In the genomic region with DNA sequence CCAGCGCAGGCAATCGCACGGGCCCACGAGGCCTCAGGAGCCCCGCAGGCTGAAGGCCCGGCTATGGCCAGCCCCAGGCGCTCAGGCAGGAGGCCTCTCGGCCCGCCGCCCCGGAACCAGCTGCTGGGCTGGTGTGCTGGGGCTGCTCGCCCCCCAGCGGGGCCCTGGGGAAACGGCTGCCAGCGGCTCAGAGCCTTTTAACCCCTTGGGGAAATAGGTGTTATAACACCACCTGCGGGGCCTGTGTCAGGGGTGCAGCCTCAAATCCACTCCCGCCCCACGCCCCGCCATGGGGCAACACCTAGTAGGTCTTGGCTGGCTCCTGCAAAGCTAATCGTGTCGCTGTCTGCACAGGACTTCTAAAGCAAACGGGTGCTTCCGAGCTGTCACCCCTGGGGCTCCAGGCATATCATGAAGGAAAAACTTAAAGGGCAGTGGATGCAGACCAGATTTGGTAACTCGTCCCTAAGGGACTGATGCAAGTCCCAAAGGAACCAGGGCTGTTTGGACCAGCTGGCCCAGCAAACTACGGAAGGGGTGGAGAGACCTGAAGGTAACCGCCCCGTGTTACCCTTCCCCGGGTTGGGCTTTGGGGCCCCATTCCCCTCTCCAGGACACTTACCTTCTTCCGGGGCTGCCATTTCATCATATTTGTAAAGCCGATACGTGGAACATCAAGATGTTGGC, we compare ENCODE assay signal across 1 cellular context.
TF ChIP-seq lines count a peak whose summit lies in the region.

No MANE protein-coding gene starts in this region.

TF ChIP-seq in HepG2, 621 proteins besides CTCF, POLR2A, EP300 and RAD21 (continued from another document and continues in another):
- TF ChIP-seq, protein P1, sequence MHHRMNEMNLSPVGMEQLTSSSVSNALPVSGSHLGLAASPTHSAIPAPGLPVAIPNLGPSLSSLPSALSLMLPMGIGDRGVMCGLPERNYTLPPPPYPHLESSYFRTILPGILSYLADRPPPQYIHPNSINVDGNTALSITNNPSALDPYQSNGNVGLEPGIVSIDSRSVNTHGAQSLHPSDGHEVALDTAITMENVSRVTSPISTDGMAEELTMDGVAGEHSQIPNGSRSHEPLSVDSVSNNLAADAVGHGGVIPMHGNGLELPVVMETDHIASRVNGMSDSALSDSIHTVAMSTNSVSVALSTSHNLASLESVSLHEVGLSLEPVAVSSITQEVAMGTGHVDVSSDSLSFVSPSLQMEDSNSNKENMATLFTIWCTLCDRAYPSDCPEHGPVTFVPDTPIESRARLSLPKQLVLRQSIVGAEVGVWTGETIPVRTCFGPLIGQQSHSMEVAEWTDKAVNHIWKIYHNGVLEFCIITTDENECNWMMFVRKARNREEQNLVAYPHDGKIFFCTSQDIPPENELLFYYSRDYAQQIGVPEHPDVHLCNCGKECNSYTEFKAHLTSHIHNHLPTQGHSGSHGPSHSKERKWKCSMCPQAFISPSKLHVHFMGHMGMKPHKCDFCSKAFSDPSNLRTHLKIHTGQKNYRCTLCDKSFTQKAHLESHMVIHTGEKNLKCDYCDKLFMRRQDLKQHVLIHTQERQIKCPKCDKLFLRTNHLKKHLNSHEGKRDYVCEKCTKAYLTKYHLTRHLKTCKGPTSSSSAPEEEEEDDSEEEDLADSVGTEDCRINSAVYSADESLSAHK (CRISPR knock-in tag; IDR thresholded peaks at IDR 0.05; ENCODE audit: borderline replicate concordance), result no peak
- TF ChIP-seq ZNF354B (CRISPR knock-in tag; IDR thresholded peaks at IDR 0.05), result no peak
- TF ChIP-seq MTA1 (CRISPR knock-in tag; IDR thresholded peaks at IDR 0.05; ENCODE audit: borderline replicate concordance), result no peak
- TF ChIP-seq, protein P2, sequence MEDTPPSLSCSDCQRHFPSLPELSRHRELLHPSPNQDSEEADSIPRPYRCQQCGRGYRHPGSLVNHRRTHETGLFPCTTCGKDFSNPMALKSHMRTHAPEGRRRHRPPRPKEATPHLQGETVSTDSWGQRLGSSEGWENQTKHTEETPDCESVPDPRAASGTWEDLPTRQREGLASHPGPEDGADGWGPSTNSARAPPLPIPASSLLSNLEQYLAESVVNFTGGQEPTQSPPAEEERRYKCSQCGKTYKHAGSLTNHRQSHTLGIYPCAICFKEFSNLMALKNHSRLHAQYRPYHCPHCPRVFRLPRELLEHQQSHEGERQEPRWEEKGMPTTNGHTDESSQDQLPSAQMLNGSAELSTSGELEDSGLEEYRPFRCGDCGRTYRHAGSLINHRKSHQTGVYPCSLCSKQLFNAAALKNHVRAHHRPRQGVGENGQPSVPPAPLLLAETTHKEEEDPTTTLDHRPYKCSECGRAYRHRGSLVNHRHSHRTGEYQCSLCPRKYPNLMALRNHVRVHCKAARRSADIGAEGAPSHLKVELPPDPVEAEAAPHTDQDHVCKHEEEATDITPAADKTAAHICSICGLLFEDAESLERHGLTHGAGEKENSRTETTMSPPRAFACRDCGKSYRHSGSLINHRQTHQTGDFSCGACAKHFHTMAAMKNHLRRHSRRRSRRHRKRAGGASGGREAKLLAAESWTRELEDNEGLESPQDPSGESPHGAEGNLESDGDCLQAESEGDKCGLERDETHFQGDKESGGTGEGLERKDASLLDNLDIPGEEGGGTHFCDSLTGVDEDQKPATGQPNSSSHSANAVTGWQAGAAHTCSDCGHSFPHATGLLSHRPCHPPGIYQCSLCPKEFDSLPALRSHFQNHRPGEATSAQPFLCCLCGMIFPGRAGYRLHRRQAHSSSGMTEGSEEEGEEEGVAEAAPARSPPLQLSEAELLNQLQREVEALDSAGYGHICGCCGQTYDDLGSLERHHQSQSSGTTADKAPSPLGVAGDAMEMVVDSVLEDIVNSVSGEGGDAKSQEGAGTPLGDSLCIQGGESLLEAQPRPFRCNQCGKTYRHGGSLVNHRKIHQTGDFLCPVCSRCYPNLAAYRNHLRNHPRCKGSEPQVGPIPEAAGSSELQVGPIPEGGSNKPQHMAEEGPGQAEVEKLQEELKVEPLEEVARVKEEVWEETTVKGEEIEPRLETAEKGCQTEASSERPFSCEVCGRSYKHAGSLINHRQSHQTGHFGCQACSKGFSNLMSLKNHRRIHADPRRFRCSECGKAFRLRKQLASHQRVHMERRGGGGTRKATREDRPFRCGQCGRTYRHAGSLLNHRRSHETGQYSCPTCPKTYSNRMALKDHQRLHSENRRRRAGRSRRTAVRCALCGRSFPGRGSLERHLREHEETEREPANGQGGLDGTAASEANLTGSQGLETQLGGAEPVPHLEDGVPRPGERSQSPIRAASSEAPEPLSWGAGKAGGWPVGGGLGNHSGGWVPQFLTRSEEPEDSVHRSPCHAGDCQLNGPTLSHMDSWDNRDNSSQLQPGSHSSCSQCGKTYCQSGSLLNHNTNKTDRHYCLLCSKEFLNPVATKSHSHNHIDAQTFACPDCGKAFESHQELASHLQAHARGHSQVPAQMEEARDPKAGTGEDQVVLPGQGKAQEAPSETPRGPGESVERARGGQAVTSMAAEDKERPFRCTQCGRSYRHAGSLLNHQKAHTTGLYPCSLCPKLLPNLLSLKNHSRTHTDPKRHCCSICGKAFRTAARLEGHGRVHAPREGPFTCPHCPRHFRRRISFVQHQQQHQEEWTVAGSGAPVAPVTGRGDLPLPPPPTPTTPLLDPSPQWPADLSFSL (CRISPR knock-in tag; IDR thresholded peaks at IDR 0.05), result peak; percentile 48; the same call in 1 of the 2 replicates
- TF ChIP-seq, protein P3, sequence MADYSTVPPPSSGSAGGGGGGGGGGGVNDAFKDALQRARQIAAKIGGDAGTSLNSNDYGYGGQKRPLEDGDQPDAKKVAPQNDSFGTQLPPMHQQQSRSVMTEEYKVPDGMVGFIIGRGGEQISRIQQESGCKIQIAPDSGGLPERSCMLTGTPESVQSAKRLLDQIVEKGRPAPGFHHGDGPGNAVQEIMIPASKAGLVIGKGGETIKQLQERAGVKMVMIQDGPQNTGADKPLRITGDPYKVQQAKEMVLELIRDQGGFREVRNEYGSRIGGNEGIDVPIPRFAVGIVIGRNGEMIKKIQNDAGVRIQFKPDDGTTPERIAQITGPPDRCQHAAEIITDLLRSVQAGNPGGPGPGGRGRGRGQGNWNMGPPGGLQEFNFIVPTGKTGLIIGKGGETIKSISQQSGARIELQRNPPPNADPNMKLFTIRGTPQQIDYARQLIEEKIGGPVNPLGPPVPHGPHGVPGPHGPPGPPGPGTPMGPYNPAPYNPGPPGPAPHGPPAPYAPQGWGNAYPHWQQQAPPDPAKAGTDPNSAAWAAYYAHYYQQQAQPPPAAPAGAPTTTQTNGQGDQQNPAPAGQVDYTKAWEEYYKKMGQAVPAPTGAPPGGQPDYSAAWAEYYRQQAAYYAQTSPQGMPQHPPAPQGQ (CRISPR knock-in tag; IDR thresholded peaks at IDR 0.05; ENCODE audit: borderline replicate concordance), result no peak
- TF ChIP-seq, protein P4, sequence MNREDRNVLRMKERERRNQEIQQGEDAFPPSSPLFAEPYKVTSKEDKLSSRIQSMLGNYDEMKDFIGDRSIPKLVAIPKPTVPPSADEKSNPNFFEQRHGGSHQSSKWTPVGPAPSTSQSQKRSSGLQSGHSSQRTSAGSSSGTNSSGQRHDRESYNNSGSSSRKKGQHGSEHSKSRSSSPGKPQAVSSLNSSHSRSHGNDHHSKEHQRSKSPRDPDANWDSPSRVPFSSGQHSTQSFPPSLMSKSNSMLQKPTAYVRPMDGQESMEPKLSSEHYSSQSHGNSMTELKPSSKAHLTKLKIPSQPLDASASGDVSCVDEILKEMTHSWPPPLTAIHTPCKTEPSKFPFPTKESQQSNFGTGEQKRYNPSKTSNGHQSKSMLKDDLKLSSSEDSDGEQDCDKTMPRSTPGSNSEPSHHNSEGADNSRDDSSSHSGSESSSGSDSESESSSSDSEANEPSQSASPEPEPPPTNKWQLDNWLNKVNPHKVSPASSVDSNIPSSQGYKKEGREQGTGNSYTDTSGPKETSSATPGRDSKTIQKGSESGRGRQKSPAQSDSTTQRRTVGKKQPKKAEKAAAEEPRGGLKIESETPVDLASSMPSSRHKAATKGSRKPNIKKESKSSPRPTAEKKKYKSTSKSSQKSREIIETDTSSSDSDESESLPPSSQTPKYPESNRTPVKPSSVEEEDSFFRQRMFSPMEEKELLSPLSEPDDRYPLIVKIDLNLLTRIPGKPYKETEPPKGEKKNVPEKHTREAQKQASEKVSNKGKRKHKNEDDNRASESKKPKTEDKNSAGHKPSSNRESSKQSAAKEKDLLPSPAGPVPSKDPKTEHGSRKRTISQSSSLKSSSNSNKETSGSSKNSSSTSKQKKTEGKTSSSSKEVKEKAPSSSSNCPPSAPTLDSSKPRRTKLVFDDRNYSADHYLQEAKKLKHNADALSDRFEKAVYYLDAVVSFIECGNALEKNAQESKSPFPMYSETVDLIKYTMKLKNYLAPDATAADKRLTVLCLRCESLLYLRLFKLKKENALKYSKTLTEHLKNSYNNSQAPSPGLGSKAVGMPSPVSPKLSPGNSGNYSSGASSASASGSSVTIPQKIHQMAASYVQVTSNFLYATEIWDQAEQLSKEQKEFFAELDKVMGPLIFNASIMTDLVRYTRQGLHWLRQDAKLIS (CRISPR knock-in tag; IDR thresholded peaks at IDR 0.05), result no peak
- TF ChIP-seq, protein P5, sequence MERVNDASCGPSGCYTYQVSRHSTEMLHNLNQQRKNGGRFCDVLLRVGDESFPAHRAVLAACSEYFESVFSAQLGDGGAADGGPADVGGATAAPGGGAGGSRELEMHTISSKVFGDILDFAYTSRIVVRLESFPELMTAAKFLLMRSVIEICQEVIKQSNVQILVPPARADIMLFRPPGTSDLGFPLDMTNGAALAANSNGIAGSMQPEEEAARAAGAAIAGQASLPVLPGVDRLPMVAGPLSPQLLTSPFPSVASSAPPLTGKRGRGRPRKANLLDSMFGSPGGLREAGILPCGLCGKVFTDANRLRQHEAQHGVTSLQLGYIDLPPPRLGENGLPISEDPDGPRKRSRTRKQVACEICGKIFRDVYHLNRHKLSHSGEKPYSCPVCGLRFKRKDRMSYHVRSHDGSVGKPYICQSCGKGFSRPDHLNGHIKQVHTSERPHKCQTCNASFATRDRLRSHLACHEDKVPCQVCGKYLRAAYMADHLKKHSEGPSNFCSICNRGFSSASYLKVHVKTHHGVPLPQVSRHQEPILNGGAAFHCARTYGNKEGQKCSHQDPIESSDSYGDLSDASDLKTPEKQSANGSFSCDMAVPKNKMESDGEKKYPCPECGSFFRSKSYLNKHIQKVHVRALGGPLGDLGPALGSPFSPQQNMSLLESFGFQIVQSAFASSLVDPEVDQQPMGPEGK (CRISPR knock-in tag; IDR thresholded peaks at IDR 0.05), result peak; percentile 61; the same call in 1 of the 2 replicates
- TF ChIP-seq, protein P6, sequence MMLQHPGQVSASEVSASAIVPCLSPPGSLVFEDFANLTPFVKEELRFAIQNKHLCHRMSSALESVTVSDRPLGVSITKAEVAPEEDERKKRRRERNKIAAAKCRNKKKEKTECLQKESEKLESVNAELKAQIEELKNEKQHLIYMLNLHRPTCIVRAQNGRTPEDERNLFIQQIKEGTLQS (CRISPR knock-in tag; IDR thresholded peaks at IDR 0.05), result no peak
- TF ChIP-seq, protein P7, sequence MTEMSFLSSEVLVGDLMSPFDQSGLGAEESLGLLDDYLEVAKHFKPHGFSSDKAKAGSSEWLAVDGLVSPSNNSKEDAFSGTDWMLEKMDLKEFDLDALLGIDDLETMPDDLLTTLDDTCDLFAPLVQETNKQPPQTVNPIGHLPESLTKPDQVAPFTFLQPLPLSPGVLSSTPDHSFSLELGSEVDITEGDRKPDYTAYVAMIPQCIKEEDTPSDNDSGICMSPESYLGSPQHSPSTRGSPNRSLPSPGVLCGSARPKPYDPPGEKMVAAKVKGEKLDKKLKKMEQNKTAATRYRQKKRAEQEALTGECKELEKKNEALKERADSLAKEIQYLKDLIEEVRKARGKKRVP (CRISPR knock-in tag; IDR thresholded peaks at IDR 0.05), result 0 out of 4 replicates have a peak, but pooled peaks of 1 of the 2 experiments have one; percentile 6
- peak; percentile 65 for TF ChIP-seq ZNF274 (CRISPR knock-in tag; IDR thresholded peaks at IDR 0.05)
- 0 out of 2 replicates have a peak, but pooled peaks have one; percentile 33 for TF ChIP-seq ZNF747 (CRISPR knock-in tag; IDR thresholded peaks at IDR 0.05; ENCODE audit: borderline replicate concordance)
- TF ChIP-seq ZNF577 (CRISPR knock-in tag; IDR thresholded peaks at IDR 0.05; ENCODE audit: borderline replicate concordance, low read depth), result no peak
- no peak for TF ChIP-seq CAMTA2 (CRISPR knock-in tag; IDR thresholded peaks at IDR 0.05; ENCODE audit: borderline replicate concordance)
- TF ChIP-seq, protein P8, sequence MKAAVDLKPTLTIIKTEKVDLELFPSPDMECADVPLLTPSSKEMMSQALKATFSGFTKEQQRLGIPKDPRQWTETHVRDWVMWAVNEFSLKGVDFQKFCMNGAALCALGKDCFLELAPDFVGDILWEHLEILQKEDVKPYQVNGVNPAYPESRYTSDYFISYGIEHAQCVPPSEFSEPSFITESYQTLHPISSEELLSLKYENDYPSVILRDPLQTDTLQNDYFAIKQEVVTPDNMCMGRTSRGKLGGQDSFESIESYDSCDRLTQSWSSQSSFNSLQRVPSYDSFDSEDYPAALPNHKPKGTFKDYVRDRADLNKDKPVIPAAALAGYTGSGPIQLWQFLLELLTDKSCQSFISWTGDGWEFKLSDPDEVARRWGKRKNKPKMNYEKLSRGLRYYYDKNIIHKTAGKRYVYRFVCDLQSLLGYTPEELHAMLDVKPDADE (CRISPR knock-in tag; IDR thresholded peaks at IDR 0.05), result no peak
- peak; percentile 52; the same call in 1 of the 2 replicates for TF ChIP-seq ZNF788 (CRISPR knock-in tag; IDR thresholded peaks at IDR 0.05; ENCODE audit: borderline replicate concordance)
- no peak for TF ChIP-seq RXRA (CRISPR knock-in tag; IDR thresholded peaks at IDR 0.05)
- TF ChIP-seq, protein P9, sequence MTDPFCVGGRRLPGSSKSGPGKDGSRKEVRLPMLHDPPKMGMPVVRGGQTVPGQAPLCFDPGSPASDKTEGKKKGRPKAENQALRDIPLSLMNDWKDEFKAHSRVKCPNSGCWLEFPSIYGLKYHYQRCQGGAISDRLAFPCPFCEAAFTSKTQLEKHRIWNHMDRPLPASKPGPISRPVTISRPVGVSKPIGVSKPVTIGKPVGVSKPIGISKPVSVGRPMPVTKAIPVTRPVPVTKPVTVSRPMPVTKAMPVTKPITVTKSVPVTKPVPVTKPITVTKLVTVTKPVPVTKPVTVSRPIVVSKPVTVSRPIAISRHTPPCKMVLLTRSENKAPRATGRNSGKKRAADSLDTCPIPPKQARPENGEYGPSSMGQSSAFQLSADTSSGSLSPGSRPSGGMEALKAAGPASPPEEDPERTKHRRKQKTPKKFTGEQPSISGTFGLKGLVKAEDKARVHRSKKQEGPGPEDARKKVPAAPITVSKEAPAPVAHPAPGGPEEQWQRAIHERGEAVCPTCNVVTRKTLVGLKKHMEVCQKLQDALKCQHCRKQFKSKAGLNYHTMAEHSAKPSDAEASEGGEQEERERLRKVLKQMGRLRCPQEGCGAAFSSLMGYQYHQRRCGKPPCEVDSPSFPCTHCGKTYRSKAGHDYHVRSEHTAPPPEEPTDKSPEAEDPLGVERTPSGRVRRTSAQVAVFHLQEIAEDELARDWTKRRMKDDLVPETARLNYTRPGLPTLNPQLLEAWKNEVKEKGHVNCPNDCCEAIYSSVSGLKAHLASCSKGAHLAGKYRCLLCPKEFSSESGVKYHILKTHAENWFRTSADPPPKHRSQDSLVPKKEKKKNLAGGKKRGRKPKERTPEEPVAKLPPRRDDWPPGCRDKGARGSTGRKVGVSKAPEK (CRISPR knock-in tag; IDR thresholded peaks at IDR 0.05; ENCODE audit: borderline replicate concordance), result peak; percentile 61; the same call in 1 of the 2 replicates
- peak; percentile 79 for TF ChIP-seq YY1 (IDR thresholded peaks at IDR 0.05; ENCODE audit: insufficient read depth, insufficient replicate concordance, low read depth, low read length)
- TF ChIP-seq ZFP62 (CRISPR knock-in tag; IDR thresholded peaks at IDR 0.05), result no peak
- TF ChIP-seq, protein P10, sequence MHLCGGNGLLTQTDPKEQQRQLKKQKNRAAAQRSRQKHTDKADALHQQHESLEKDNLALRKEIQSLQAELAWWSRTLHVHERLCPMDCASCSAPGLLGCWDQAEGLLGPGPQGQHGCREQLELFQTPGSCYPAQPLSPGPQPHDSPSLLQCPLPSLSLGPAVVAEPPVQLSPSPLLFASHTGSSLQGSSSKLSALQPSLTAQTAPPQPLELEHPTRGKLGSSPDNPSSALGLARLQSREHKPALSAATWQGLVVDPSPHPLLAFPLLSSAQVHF (CRISPR knock-in tag; IDR thresholded peaks at IDR 0.05), result no peak
- TF ChIP-seq CBFB (CRISPR knock-in tag; IDR thresholded peaks at IDR 0.05), result no peak
